ENCODE assay signal across 1 cellular context in genomic region chr2:8324164-8324848, GRCh38.
TF ChIP-seq lines count a peak whose summit lies in the region.

No MANE protein-coding gene starts in this region.

TF ChIP-seq in GM23338, 12 proteins besides CTCF, POLR2A, EP300 and RAD21:
- TF ChIP-seq, protein P1, sequence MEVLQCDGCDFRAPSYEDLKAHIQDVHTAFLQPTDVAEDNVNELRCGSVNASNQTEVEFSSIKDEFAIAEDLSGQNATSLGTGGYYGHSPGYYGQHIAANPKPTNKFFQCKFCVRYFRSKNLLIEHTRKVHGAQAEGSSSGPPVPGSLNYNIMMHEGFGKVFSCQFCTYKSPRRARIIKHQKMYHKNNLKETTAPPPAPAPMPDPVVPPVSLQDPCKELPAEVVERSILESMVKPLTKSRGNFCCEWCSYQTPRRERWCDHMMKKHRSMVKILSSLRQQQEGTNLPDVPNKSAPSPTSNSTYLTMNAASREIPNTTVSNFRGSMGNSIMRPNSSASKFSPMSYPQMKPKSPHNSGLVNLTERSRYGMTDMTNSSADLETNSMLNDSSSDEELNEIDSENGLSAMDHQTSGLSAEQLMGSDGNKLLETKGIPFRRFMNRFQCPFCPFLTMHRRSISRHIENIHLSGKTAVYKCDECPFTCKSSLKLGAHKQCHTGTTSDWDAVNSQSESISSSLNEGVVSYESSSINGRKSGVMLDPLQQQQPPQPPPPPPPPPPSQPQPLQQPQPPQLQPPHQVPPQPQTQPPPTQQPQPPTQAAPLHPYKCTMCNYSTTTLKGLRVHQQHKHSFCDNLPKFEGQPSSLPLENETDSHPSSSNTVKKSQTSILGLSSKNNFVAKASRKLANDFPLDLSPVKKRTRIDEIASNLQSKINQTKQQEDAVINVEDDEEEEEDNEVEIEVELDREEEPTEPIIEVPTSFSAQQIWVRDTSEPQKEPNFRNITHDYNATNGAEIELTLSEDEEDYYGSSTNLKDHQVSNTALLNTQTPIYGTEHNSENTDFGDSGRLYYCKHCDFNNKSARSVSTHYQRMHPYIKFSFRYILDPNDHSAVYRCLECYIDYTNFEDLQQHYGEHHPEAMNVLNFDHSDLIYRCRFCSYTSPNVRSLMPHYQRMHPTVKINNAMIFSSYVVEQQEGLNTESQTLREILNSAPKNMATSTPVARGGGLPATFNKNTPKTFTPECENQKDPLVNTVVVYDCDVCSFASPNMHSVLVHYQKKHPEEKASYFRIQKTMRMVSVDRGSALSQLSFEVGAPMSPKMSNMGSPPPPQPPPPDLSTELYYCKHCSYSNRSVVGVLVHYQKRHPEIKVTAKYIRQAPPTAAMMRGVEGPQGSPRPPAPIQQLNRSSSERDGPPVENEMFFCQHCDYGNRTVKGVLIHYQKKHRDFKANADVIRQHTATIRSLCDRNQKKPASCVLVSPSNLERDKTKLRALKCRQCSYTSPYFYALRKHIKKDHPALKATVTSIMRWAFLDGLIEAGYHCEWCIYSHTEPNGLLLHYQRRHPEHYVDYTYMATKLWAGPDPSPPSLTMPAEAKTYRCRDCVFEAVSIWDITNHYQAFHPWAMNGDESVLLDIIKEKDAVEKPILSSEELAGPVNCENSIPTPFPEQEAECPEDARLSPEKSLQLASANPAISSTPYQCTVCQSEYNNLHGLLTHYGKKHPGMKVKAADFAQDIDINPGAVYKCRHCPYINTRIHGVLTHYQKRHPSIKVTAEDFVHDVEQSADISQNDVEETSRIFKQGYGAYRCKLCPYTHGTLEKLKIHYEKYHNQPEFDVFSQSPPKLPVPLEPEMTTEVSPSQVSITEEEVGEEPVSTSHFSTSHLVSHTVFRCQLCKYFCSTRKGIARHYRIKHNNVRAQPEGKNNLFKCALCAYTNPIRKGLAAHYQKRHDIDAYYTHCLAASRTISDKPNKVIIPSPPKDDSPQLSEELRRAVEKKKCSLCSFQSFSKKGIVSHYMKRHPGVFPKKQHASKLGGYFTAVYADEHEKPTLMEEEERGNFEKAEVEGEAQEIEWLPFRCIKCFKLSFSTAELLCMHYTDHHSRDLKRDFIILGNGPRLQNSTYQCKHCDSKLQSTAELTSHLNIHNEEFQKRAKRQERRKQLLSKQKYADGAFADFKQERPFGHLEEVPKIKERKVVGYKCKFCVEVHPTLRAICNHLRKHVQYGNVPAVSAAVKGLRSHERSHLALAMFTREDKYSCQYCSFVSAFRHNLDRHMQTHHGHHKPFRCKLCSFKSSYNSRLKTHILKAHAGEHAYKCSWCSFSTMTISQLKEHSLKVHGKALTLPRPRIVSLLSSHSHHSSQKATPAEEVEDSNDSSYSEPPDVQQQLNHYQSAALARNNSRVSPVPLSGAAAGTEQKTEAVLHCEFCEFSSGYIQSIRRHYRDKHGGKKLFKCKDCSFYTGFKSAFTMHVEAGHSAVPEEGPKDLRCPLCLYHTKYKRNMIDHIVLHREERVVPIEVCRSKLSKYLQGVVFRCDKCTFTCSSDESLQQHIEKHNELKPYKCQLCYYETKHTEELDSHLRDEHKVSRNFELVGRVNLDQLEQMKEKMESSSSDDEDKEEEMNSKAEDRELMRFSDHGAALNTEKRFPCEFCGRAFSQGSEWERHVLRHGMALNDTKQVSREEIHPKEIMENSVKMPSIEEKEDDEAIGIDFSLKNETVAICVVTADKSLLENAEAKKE (CRISPR knock-in tag; IDR thresholded peaks at IDR 0.05), result no peak
- TF ChIP-seq EZH2 (IDR thresholded peaks at IDR 0.05; ENCODE audit: low read depth, unreplicated experiment) (no peak), ETS1 (IDR thresholded peaks at IDR 0.05) (no peak), JUNB (IDR thresholded peaks at IDR 0.05; ENCODE audit: unreplicated experiment) (no peak), STAT1 (IDR thresholded peaks at IDR 0.05; ENCODE audit: unreplicated experiment) (no peak), ZNF114 (CRISPR knock-in tag; IDR thresholded peaks at IDR 0.05) (no peak), NANOG (IDR thresholded peaks at IDR 0.05; ENCODE audit: borderline replicate concordance) (no peak), POLR2AphosphoS5 (IDR thresholded peaks at IDR 0.05; ENCODE audit: low read depth) (no peak), CREB1 (CRISPR knock-in tag; IDR thresholded peaks at IDR 0.05; ENCODE audit: low read depth) (no peak), EZH2phosphoT487 (IDR thresholded peaks at IDR 0.05; ENCODE audit: unreplicated experiment) (no peak), ZNF331 (CRISPR knock-in tag; IDR thresholded peaks at IDR 0.05; ENCODE audit: low read depth) (no peak)
